8 cellular contexts compared by ENCODE assay signal in genomic region chr6:188821-189655, GRCh38.
DNase-seq lines count a peak whose midpoint lies in the region; ATAC-seq and TF ChIP-seq lines count a peak whose summit lies in the region.

No MANE protein-coding gene starts in this region.

- no peaks in the 10 kb centered on the region for H3K27me3 Mint-ChIP-seq in activated T-cell treated with anti-CD3 and anti-CD28 coated beads, Interleukin-2, amount 50 U/mL, for 24 hours
- no peaks in the 10 kb centered on the region for H3K27me3 Mint-ChIP-seq in neural crest cell (ENCODE audit: low read depth)
- H3K27me3 Mint-ChIP-seq in stimulated activated naive CD8-positive, alpha-beta T cell treated with anti-CD3 and anti-CD28 coated beads, Interleukin-15, amount 100 ng/mL, for 72 hours: no peaks in the 10 kb centered on the region

- peak overlapping the region; percentile 95 for H3K27ac Mint-ChIP-seq in activated T-cell treated with anti-CD3 and anti-CD28 coated beads, Interleukin-2, amount 50 U/mL, for 24 hours
- H3K27ac Mint-ChIP-seq in neural crest cell (ENCODE audit: unreplicated experiment): no peak overlapping the region
- peak overlapping the region; percentile 60 to 92 for H3K27ac Mint-ChIP-seq in stimulated activated naive CD8-positive, alpha-beta T cell treated with anti-CD3 and anti-CD28 coated beads, Interleukin-15, amount 100 ng/mL, for 72 hours

- no peak overlapping the region for H3K4me3 ChIP-seq in fibroblast of mammary gland (ENCODE audit: control insufficient read depth, low read depth, low read length)

- peak; percentile 58 for ATAC-seq in GM21390 (IDR thresholded peaks at IDR 0.05; ENCODE audit: unreplicated experiment)
- peak; percentile 86 for ATAC-seq in stimulated activated naive CD8-positive, alpha-beta T cell treated with anti-CD3 and anti-CD28 coated beads, Interleukin-15, amount 100 ng/mL, for 72 hours

- peaks cover 58% of the 10 kb centered on the region for H3K4me1 Mint-ChIP-seq in activated T-cell treated with anti-CD3 and anti-CD28 coated beads, Interleukin-2, amount 50 U/mL, for 24 hours (ENCODE audit: low read depth)
- peaks cover 10% of the 10 kb centered on the region for H3K4me1 Mint-ChIP-seq in neural crest cell
- H3K4me1 Mint-ChIP-seq in stimulated activated naive CD8-positive, alpha-beta T cell treated with anti-CD3 and anti-CD28 coated beads, Interleukin-15, amount 100 ng/mL, for 72 hours: peaks cover 83% of the 10 kb centered on the region

- no peaks in the 10 kb centered on the region for H3K36me3 Mint-ChIP-seq in activated T-cell treated with anti-CD3 and anti-CD28 coated beads, Interleukin-2, amount 50 U/mL, for 24 hours (ENCODE audit: low read depth)
- no peaks in the 10 kb centered on the region for H3K36me3 Mint-ChIP-seq in neural crest cell (ENCODE audit: low read depth)

- TF ChIP-seq CTCF in fibroblast of mammary gland (conservative IDR thresholded peaks at IDR 0.05; ENCODE audit: control insufficient read depth, insufficient read depth, low read depth, low read length) (peak; percentile 96), neural crest cell (conservative IDR thresholded peaks at IDR 0.05) (peak; percentile 87)

- H3K4me3 Mint-ChIP-seq in activated T-cell treated with anti-CD3 and anti-CD28 coated beads, Interleukin-2, amount 50 U/mL, for 24 hours: peak overlapping the region; percentile 55
- H3K4me3 Mint-ChIP-seq in neural crest cell: no peak overlapping the region
- peak overlapping the region; percentile 58 to 84 for H3K4me3 Mint-ChIP-seq in stimulated activated naive CD8-positive, alpha-beta T cell treated with anti-CD3 and anti-CD28 coated beads, Interleukin-15, amount 100 ng/mL, for 72 hours

- H3K9me3 Mint-ChIP-seq in activated T-cell treated with anti-CD3 and anti-CD28 coated beads, Interleukin-2, amount 50 U/mL, for 24 hours: no peaks in the 10 kb centered on the region
- H3K9me3 Mint-ChIP-seq in neural crest cell: no peaks in the 10 kb centered on the region
- H3K9me3 Mint-ChIP-seq in stimulated activated naive CD8-positive, alpha-beta T cell treated with anti-CD3 and anti-CD28 coated beads, Interleukin-15, amount 100 ng/mL, for 72 hours: peaks cover 11 to 13% of the 10 kb centered on the region in 2 donors

- DNase-seq in DMS 273 treated with DMSO at 0.1 percent for 48 hours (lab: John Stamatoyannopoulos, UW) (peak; percentile 74), HS-5 (ENCODE audit: low read depth) (peak; percentile 56), OCI-M1 (lab: John Stamatoyannopoulos, UW) (peak; percentile 94), fibroblast of mammary gland (ENCODE audit: low read depth) (peak; percentile 77), neural crest cell (ENCODE audit: low read depth, low spot score) (peak; percentile 82)
- DNase-seq in activated T-cell treated with anti-CD3 and anti-CD28 coated beads, Interleukin-2, amount 50 U/mL, for 24 hours: peak; percentile 85
- DNase-seq in stimulated activated naive CD8-positive, alpha-beta T cell treated with anti-CD3 and anti-CD28 coated beads, Interleukin-15, amount 100 ng/mL, for 72 hours: peak; percentile 84 to 90
